Comparison of ENCODE assay signal across 16 cellular contexts in genomic region chr2:144462266-144462665, GRCh38. TPM values are rescaled to one million over a fixed set of nuclear protein-coding genes. Genes with fewer than 3 reads are reported as not detected.
DNase-seq lines count a peak whose midpoint lies in the region; ATAC-seq, FAIRE-seq and TF ChIP-seq lines count a peak whose summit lies in the region.
"Had no signal": no experiment of that assay in that cellular context is flagged by ENCODE, and none has a peak within 500 bp of the region (broad histone marks: within the 10 kb centered on the region; RNA-seq: fewer than 3 reads in every experiment).

No MANE protein-coding gene starts in this region.

- in situ Hi-C loops in K562 (cut with MboI) = no loop called here

- TF ChIP-seq CTCF in K562 (IDR thresholded peaks at IDR 0.05 in 2 of 3, conservative IDR thresholded peaks at IDR 0.05 in 1 of 3; ENCODE audit: insufficient read depth in 2 of 3, low read depth in 1 of 3, low read length in 3 of 3) = no peak

- peak overlapping the region; percentile 34; the same call in 1 of the 3 replicates for H3K27ac ChIP-seq in K562 (ENCODE audit: extremely low read depth, low read depth, low read length)
- peak overlapping the region; percentile 95 for H3K27ac ChIP-seq in layer of hippocampus (ENCODE audit: low read depth, low read length)
- H3K27ac ChIP-seq: SJCRH30 had no signal

- no peak for ATAC-seq in K562
- ATAC-seq in stimulated activated naive B cell treated with anti-CD40 and anti-IgM and Interleukin-4, amounts not matched to agents 10 μg/mL and 1 μg/mL and 100 μg/mL, for 72 hours (replicated peaks) = no peak
- no peak for ATAC-seq in GM21526 (IDR thresholded peaks at IDR 0.05; ENCODE audit: low FRiP score, unreplicated experiment)
- no peak for ATAC-seq in HG03354 (IDR thresholded peaks at IDR 0.05; ENCODE audit: poor library complexity, severe bottlenecking, unreplicated experiment)
- ATAC-seq: stimulated activated naive CD8-positive, alpha-beta T cell treated with anti-CD3 and anti-CD28 coated beads, Interleukin-15, Interleukin-2, amounts not matched to agents 100 U/mL and 50 U/mL, for 24 hours had no signal

- BruUV-seq in K562 (replicated peaks; lab: Mats Ljungman, UMichigan) = no TSS peak

- H3K27ac Mint-ChIP-seq in stimulated activated naive B cell treated with anti-CD40 and anti-IgM and Interleukin-4, amounts not matched to agents 10 μg/mL and 1 μg/mL and 100 μg/mL, for 72 hours = peak overlapping the region; percentile 61
- H3K27ac Mint-ChIP-seq: H9 had no signal

- peaks cover 17% of the 10 kb centered on the region; the same call in 1 of the 2 replicates for H4K20me1 ChIP-seq in K562 (replicated peaks; ENCODE audit: control insufficient read depth, insufficient read depth, low read length)

- H3K9me3 ChIP-seq in K562 (replicated peaks; ENCODE audit: control insufficient read depth, insufficient read depth, low read depth, low read length) = no peaks in the 10 kb centered on the region
- H3K9me3 ChIP-seq: SJCRH30 had no signal

- TF ChIP-seq POLR2A in K562 (conservative IDR thresholded peaks at IDR 0.05) = no peak

- CTCF ChIA-PET in K562 (lab: Yijun Ruan, JAX; ENCODE audit: low intra/inter-chr PET ratio) = no interaction called here

- no peaks in the 10 kb centered on the region for H3K27me3 Mint-ChIP-seq in stimulated activated naive B cell treated with anti-CD40 and anti-IgM and Interleukin-4, amounts not matched to agents 10 μg/mL and 1 μg/mL and 100 μg/mL, for 72 hours
- H3K27me3 Mint-ChIP-seq: IgD-negative memory B cell had no signal

- TF ChIP-seq RAD21 in K562 (CRISPR knock-in tag; conservative IDR thresholded peaks at IDR 0.05 in 1 of 2, IDR thresholded peaks at IDR 0.05 in 1 of 2) = no peak

- H3K79me2 ChIP-seq in K562 (ENCODE audit: control insufficient read depth, insufficient read depth, low read length) = peaks cover 100% of the 10 kb centered on the region

- no peak overlapping the region for H3K9ac ChIP-seq in K562 (ENCODE audit: insufficient read depth in 1 of 2, low read depth in 2 of 2, low read length in 2 of 2)

- peaks cover 31 to 56% of the 10 kb centered on the region in 2 donors for H3K4me1 Mint-ChIP-seq in stimulated activated naive B cell treated with anti-CD40 and anti-IgM and Interleukin-4, amounts not matched to agents 10 μg/mL and 1 μg/mL and 100 μg/mL, for 72 hours

- H3K36me3 ChIP-seq in K562 (ENCODE audit: control insufficient read depth, insufficient read depth, low read length) = peaks cover 90% of the 10 kb centered on the region

- peaks cover 5 to 52% of the 10 kb centered on the region in 2 experiments; a peak in 4 of 5 replicates for H3K4me1 ChIP-seq in K562 (replicated peaks in 1 of 2; ENCODE audit: control insufficient read depth in 2 of 2, insufficient read depth in 2 of 2, low read length in 2 of 2)

- H2AFZ ChIP-seq in K562 (ENCODE audit: low read depth, low read length) = no peak overlapping the region

- no peaks in the 10 kb centered on the region for H3K9me3 Mint-ChIP-seq in stimulated activated naive B cell treated with anti-CD40 and anti-IgM and Interleukin-4, amounts not matched to agents 10 μg/mL and 1 μg/mL and 100 μg/mL, for 72 hours
- H3K9me3 Mint-ChIP-seq: H9, IgD-negative memory B cell had no signal

- H3K9me1 ChIP-seq in K562 (ENCODE audit: control insufficient read depth, insufficient read depth, low read length) = no peaks in the 10 kb centered on the region

- no peak for FAIRE-seq in K562 (lab: Jason Lieb, UNC)

- intact Hi-C loops in K562 (cut with micrococcal nuclease) = no loop called here

- H3K4me2 ChIP-seq in K562 (ENCODE audit: insufficient read depth, low read length) = no peak overlapping the region

- peaks cover 4 to 15% of the 10 kb centered on the region in 2 donors for H3K36me3 Mint-ChIP-seq in stimulated activated naive B cell treated with anti-CD40 and anti-IgM and Interleukin-4, amounts not matched to agents 10 μg/mL and 1 μg/mL and 100 μg/mL, for 72 hours

- TF ChIP-seq EP300 in K562 (IDR thresholded peaks at IDR 0.05; ENCODE audit: low read length) = no peak

- DNase-seq in DMS79 (lab: John Stamatoyannopoulos, UW) = peak; percentile 28
- no peak for DNase-seq in K562 (ENCODE audit: extremely low read depth in 1 of 4, low spot score in 3 of 4)
- no peak for DNase-seq in stimulated activated naive B cell treated with anti-CD40 and anti-IgM and Interleukin-4, amounts not matched to agents 10 μg/mL and 1 μg/mL and 100 μg/mL, for 72 hours
- DNase-seq in stimulated activated naive CD4-positive, alpha-beta T cell (lab: John Stamatoyannopoulos, UW) = no peak
- no peak for DNase-seq in GOT3 (lab: John Stamatoyannopoulos, UW)
- DNase-seq: activated naive CD4-positive, alpha-beta T cell treated with Interleukin-2 at 50 U/mL for 16 hours; AML-193; DMS 273 treated with DMSO at 0.1 percent for 48 hours; H9; NCI-H1092; SJCRH30; stimulated activated naive CD8-positive, alpha-beta T cell treated with anti-CD3 and anti-CD28 coated beads, Interleukin-15, Interleukin-2, amounts not matched to agents 100 U/mL and 50 U/mL, for 24 hours had no signal

- no peak overlapping the region for H3K4me3 ChIP-seq in K562
- H3K4me3 ChIP-seq: SJCRH30 had no signal

- H3K27me3 ChIP-seq in K562 (ENCODE audit: control insufficient read depth in 2 of 2, insufficient read depth in 2 of 2, low read length in 2 of 2) (no peaks in the 10 kb centered on the region), layer of hippocampus (ENCODE audit: control insufficient read depth, insufficient read depth, low read length) (no peaks in the 10 kb centered on the region)
- H3K27me3 ChIP-seq: SJCRH30 had no signal

- peak overlapping the region in 1 of 2 donors; percentile 31 for H3K4me3 Mint-ChIP-seq in stimulated activated naive B cell treated with anti-CD40 and anti-IgM and Interleukin-4, amounts not matched to agents 10 μg/mL and 1 μg/mL and 100 μg/mL, for 72 hours
- H3K4me3 Mint-ChIP-seq: H9, IgD-negative memory B cell had no signal

- POLR2A ChIA-PET in K562 (lab: Yijun Ruan, JAX) = interaction anchor here (0.7 kb wide), 1 partner anchor 76 kb away, joined by 3 read pairs; no protein-coding TSS in a partner anchor

- whole genome bisulfite sequencing in K562 (ENCODE audit: insufficient coverage, low coverage, missing lambda C conversion rate) = 76% methylated on average over 6 of the region's 6 CpGs

TF ChIP-seq in K562, 482 proteins besides CTCF, POLR2A, EP300 and RAD21:
- TF ChIP-seq POLR2B (IDR thresholded peaks at IDR 0.05; ENCODE audit: low read depth, partially characterized antibody) = no peak

RNA-seq across cellular contexts. Expression of gene ZEB2, which starts 57.7 kb away (rescaled TPM):
- total RNA-seq in K562 (2011; cell fraction: chromatin; rRNA removed; ENCODE audit: low replicate concordance) = 342 and 614 TPM in 2 replicates
- 113 and 153 TPM in 2 replicates for total RNA-seq in K562 (2011; cell fraction: nucleolus; rRNA removed)
- 327 and 692 TPM in 2 replicates for total RNA-seq in K562 (2011; cell fraction: nucleoplasm; rRNA removed)
- 65.0 and 72.3 TPM in 2 replicates for total RNA-seq in K562 (2014; rRNA removed)
- total RNA-seq in K562 (2014; rRNA removed; fragmentation: Illumina TruSeq; extraction: Trizol) = 87.9 and 96.2 TPM in 2 replicates
- total RNA-seq in K562 (2015; rRNA removed; fragmentation: Illumina TruSeq; extraction: Trizol) = 82.2 and 85.8 TPM in 2 replicates
- total RNA-seq in K562 (2021) = 101 and 113 TPM in 2 replicates
- polyA plus RNA-seq in K562 (2011; rRNA removed) = 66.9 and 73.3 TPM in 2 replicates
- 37.5 and 39.9 TPM in 2 replicates for polyA plus RNA-seq in K562 (2011; cell fraction: cytosol; rRNA removed)
- polyA plus RNA-seq in K562 (2011; cell fraction: nucleus; rRNA removed) = 143 and 148 TPM in 2 replicates
- polyA plus RNA-seq in K562 (2012) = 33.6 and 40.1 TPM in 2 replicates
- polyA plus RNA-seq in K562 (2014; fragmentation: Illumina TruSeq; extraction: Trizol) = 52.2 and 57.2 TPM in 2 replicates
- polyA plus RNA-seq in K562 (2014; fragmentation: Nextera tagmentation; extraction: Ambion mirVana) = 10 to 100 TPM; 15.1 to 30.1 TPM
- polyA plus RNA-seq in K562 (2014; rRNA removed) = 46.5 and 50.2 TPM in 2 replicates
- polyA minus RNA-seq in K562 (2011; rRNA and poly(A)+ RNA removed) = 369 and 399 TPM in 2 replicates
- 41.4 and 51.2 TPM in 2 replicates for polyA minus RNA-seq in K562 (2011; cell fraction: cytosol; rRNA and poly(A)+ RNA removed)
- 431 and 576 TPM in 2 replicates for polyA minus RNA-seq in K562 (2011; cell fraction: nucleus; rRNA and poly(A)+ RNA removed)
